Comparison of ENCODE assay signal across 14 cellular contexts in the genomic region with DNA sequence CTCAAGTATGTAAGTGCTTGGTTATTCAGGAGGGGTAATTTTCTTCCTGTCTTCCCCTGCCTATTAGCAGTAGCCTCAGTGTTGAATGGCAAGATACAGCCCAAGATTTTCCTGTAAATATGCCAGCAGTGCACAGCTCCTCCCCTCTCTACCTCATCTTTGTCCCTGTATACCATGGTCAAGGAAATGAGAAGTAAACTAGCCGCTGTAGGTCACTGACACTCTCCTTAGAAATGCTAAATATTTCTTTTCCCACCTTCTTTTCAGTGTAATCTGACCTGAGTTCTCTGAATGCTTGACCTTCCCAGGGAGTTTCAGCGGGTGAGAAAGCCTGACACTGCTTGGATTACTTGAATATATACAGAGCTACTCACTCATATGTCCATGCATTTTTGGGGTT.
DNase-seq lines count a peak whose midpoint lies in the region; ATAC-seq and TF ChIP-seq lines count a peak whose summit lies in the region.
"Had no signal": no experiment of that assay in that cellular context is flagged by ENCODE, and none has a peak within 500 bp of the region (broad histone marks: within the 10 kb centered on the region; RNA-seq: fewer than 3 reads in every experiment).

No MANE protein-coding gene starts in this region.

- H3K4me1 ChIP-seq in mesodermal cell (ENCODE audit: control insufficient read depth, insufficient read depth, low read length, poor library complexity, severe bottlenecking) (peaks cover 54% of the 10 kb centered on the region), body of pancreas (peaks cover 14% of the 10 kb centered on the region), upper lobe of right lung (peaks cover 6% of the 10 kb centered on the region)

- H3K27ac ChIP-seq in mesodermal cell (ENCODE audit: low read depth, low read length, severe bottlenecking) (peak overlapping the region; percentile 72), body of pancreas (no peak overlapping the region), upper lobe of right lung (no peak overlapping the region)
- H3K27ac ChIP-seq: ascending aorta had no signal

- no CpG with 5 or more reads among the region's 2 CpGs for WGBS in mesodermal cell (ENCODE audit: insufficient coverage in 2 of 2), 2 experiments
- whole genome bisulfite sequencing in body of pancreas, 2 donors: 83 to 84% methylated on average over 2 of the region's 2 CpGs

- H3K27me3 Mint-ChIP-seq in brain (peaks cover 3% of the 10 kb centered on the region), glutamatergic neuron (ENCODE audit: unreplicated experiment) (peaks cover 2% of the 10 kb centered on the region)
- H3K27me3 Mint-ChIP-seq: activated CD4-positive, alpha-beta memory T cell treated with anti-CD3 and anti-CD28 coated beads, Interleukin-2, amount 10 ng/mL, durations not matched to agents 7 days and 5 days had no signal

- H3K27me3 ChIP-seq in MG63: no peaks in the 10 kb centered on the region
- no peaks in the 10 kb centered on the region for H3K27me3 ChIP-seq in body of pancreas
- H3K27me3 ChIP-seq in upper lobe of right lung: no peaks in the 10 kb centered on the region
- H3K27me3 ChIP-seq: ascending aorta had no signal

- H3K36me3 ChIP-seq in mesodermal cell (ENCODE audit: control insufficient read depth, insufficient read depth, low read length) (no peaks in the 10 kb centered on the region), MG63 (peaks cover 6% of the 10 kb centered on the region), body of pancreas (replicated peaks in 1 of 2; ENCODE audit: insufficient read depth in 1 of 2, low read depth in 2 of 2) (no peaks in the 10 kb centered on the region), upper lobe of right lung (no peaks in the 10 kb centered on the region)
- H3K36me3 ChIP-seq: ascending aorta had no signal

- DNase-seq in AG20443 (ENCODE audit: low spot score) (peak; percentile 30), HT1080 (ENCODE audit: low read depth) (peak; percentile 87), glutamatergic neuron (no peak), MG63 (no peak), body of pancreas (no peak), upper lobe of right lung (no peak)
- DNase-seq: activated CD4-positive, alpha-beta memory T cell treated with anti-CD3 and anti-CD28 coated beads, Interleukin-2, amount 10 ng/mL, durations not matched to agents 7 days and 5 days; DND-41; NCI-H1417; posterior cingulate gyrus; stimulated activated CD8-positive, alpha-beta memory T cell treated with anti-CD3 and anti-CD28 coated beads, Interleukin-4, amount 100 ng/mL, for 48 hours had no signal

- H3K36me3 Mint-ChIP-seq in brain: peaks cover 23% of the 10 kb centered on the region
- no peaks in the 10 kb centered on the region for H3K36me3 Mint-ChIP-seq in glutamatergic neuron (ENCODE audit: unreplicated experiment)

- H3K4me1 Mint-ChIP-seq in brain: peaks cover 74% of the 10 kb centered on the region
- H3K4me1 Mint-ChIP-seq in glutamatergic neuron (ENCODE audit: low read depth, unreplicated experiment): peaks cover 34% of the 10 kb centered on the region

- H3K9me3 ChIP-seq in mesodermal cell (ENCODE audit: control insufficient read depth, low read length): no peaks in the 10 kb centered on the region
- no peaks in the 10 kb centered on the region for H3K9me3 ChIP-seq in MG63
- no peaks in the 10 kb centered on the region for H3K9me3 ChIP-seq in body of pancreas
- H3K9me3 ChIP-seq in upper lobe of right lung: no peaks in the 10 kb centered on the region
- H3K9me3 ChIP-seq: ascending aorta had no signal

- H3K9me3 Mint-ChIP-seq in brain (no peaks in the 10 kb centered on the region), glutamatergic neuron (ENCODE audit: unreplicated experiment) (no peaks in the 10 kb centered on the region)
- H3K9me3 Mint-ChIP-seq: activated CD4-positive, alpha-beta memory T cell treated with anti-CD3 and anti-CD28 coated beads, Interleukin-2, amount 10 ng/mL, durations not matched to agents 7 days and 5 days had no signal

- H3K4me3 Mint-ChIP-seq in brain: peak overlapping the region in 2 of 5 experiments; percentile 20 to 21
- H3K4me3 Mint-ChIP-seq in glutamatergic neuron (ENCODE audit: unreplicated experiment): no peak overlapping the region
- H3K4me3 Mint-ChIP-seq: activated CD4-positive, alpha-beta memory T cell treated with anti-CD3 and anti-CD28 coated beads, Interleukin-2, amount 10 ng/mL, durations not matched to agents 7 days and 5 days had no signal

- intact Hi-C loops in body of pancreas (cut with DNase I): no loop called here
- intact Hi-C loops in upper lobe of right lung (cut with DNase I): no loop called here

- TF ChIP-seq CTCF in brain (conservative IDR thresholded peaks at IDR 0.05) (no peak), glutamatergic neuron (IDR thresholded peaks at IDR 0.05; ENCODE audit: partially characterized antibody, unreplicated experiment) (no peak), body of pancreas (IDR thresholded peaks at IDR 0.05) (no peak), upper lobe of right lung (IDR thresholded peaks at IDR 0.05) (no peak)

- H3K27ac Mint-ChIP-seq in brain: peak overlapping the region in 3 of 5 experiments; percentile 14 to 81 (median 54)
- H3K27ac Mint-ChIP-seq in glutamatergic neuron (ENCODE audit: unreplicated experiment): no peak overlapping the region
- H3K27ac Mint-ChIP-seq: activated CD4-positive, alpha-beta memory T cell treated with anti-CD3 and anti-CD28 coated beads, Interleukin-2, amount 10 ng/mL, durations not matched to agents 7 days and 5 days had no signal

- H3K4me3 ChIP-seq in mesodermal cell (ENCODE audit: extremely low read depth, insufficient read depth, low read length, poor library complexity, severe bottlenecking): no peak overlapping the region
- no peak overlapping the region for H3K4me3 ChIP-seq in MG63
- no peak overlapping the region for H3K4me3 ChIP-seq in body of pancreas
- no peak overlapping the region for H3K4me3 ChIP-seq in upper lobe of right lung
- H3K4me3 ChIP-seq: ascending aorta had no signal

- TF ChIP-seq POLR2A in body of pancreas (IDR thresholded peaks at IDR 0.05): no peak

- ATAC-seq in body of pancreas: no peak
- no peak for ATAC-seq in upper lobe of right lung

Comparison
In these comparisons a context has a peak if more than half of its experiments do, and no peak if none do; other contexts are left out.
1. DNase-seq: peak in AG20443 (single experiment) and HT1080 (single experiment); none in glutamatergic neuron (single experiment), MG63 (single experiment), body of pancreas (0 of 4) and upper lobe of right lung (single experiment).